Comparison of ENCODE assay signal across 8 cellular contexts in the genomic region with DNA sequence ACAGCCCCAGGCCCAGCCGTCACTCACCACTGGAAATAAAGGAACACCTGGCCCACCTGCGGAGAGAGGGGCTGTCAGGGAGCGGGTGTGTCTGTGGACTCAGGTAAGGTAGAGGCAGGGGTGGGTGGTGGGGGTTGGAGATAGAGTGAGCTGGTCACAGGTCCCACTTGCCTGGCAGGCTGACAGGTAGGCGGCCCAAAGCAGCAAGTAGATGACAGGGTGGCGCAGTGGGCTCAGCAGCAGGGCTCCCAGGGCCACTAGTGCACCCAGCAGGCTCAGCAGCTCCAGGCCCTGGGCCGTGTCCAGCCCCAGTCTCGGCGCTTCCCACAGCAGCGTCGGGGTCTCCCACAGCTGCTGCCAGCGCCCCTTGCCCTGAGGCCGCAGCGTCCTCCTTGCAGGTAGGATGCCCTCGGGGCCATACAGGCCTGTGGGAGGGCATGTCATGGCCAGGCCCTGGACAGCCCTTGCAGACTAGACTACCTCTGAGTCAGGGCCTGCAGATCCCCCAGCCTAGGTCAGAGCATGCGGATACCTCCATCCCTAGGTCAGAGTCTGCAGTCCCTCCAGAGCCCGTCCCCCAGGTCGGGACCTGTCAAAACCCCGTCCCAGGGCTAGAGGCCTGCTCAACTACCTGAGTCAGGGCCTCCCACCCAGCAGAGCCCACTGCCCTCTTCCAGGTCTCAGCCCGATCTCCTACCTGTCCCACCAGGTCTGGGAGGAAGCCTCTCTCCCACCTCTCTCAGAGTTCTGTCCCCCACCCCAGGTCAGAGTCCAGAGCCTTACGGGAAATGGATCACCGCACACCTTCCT. TPM values are rescaled to one million over a fixed set of nuclear protein-coding genes. Genes with fewer than 3 reads are reported as not detected.
DNase-seq lines count a peak whose midpoint lies in the region; TF ChIP-seq lines count a peak whose summit lies in the region.

No MANE protein-coding gene starts in this region.

- H3K9me3 ChIP-seq in liver (ENCODE audit: control insufficient read depth in 4 of 4, low read length in 3 of 4) (no peaks in the 10 kb centered on the region), transverse colon (no peaks in the 10 kb centered on the region)

- WGBS in liver = 31% methylated on average over 21 of the region's 21 CpGs
- 29% methylated on average over 18 of the region's 21 CpGs; no CpG with 5 or more reads in 1 of the 2 donors for WGBS in transverse colon (ENCODE audit: low coverage in 1 of 2), 2 donors

- peak overlapping the region; percentile 42 to 67 for H3K27ac ChIP-seq in liver (ENCODE audit: low read depth in 1 of 2, low read length in 2 of 2)
- H3K27ac ChIP-seq in transverse colon = peak overlapping the region; percentile 87 to 96 (median 90)

- no peaks in the 10 kb centered on the region for H3K27me3 ChIP-seq in liver (ENCODE audit: control insufficient read depth in 4 of 4, insufficient read depth in 4 of 4, low read length in 3 of 4)
- H3K27me3 ChIP-seq in transverse colon = no peaks in the 10 kb centered on the region

- in situ Hi-C loops in transverse colon (cut with MboI; ENCODE audit: low pct_ligation_motif_present in 1 of 4, low pct_unique_long_range_greater_than_20kb in 1 of 4, low sequenced_read_pairs in 3 of 4) (no loop called here), ACHN (cut with HindIII; ENCODE audit: low pct_ligation_motif_present, low pct_unique_long_range_greater_than_20kb, low sequenced_read_pairs) (no loop called here)

- TF ChIP-seq EP300 in transverse colon (IDR thresholded peaks at IDR 0.05; ENCODE audit: low read depth) = no peak

- CTCF ChIA-PET in MCF 10A (lab: Yijun Ruan, JAX) = interaction anchor here (0.7 to 1.4 kb wide), 3 partner anchors 9 to 114 kb away, joined by 3 to 8 read pairs (median 4); a partner anchor contains a TSS

- POLR2A ChIA-PET in MCF 10A (lab: Yijun Ruan, JAX) = interaction anchor here (0.6 to 6.3 kb wide), 6 partner anchors 8 to 57 kb away, joined by 4 to 113 read pairs (median 16); a partner anchor contains a TSS

- no peak for TF ChIP-seq RAD21 in liver (IDR thresholded peaks at IDR 0.05)

- BruUV-seq in MCF 10A (replicated peaks; lab: Mats Ljungman, UMichigan) = TSS peak; percentile 25

- no peak for TF ChIP-seq POLR2A in transverse colon (IDR thresholded peaks at IDR 0.05)

- TF ChIP-seq CTCF in LNCaP clone FGC (IDR thresholded peaks at IDR 0.05; ENCODE audit: control insufficient read depth, extremely low read depth, insufficient read depth) = no peak
- no peak for TF ChIP-seq CTCF in MCF 10A (IDR thresholded peaks at IDR 0.05; ENCODE audit: unreplicated experiment)
- no peak for TF ChIP-seq CTCF in liver (IDR thresholded peaks at IDR 0.05; ENCODE audit: low read depth, low read length, missing input control)
- TF ChIP-seq CTCF in transverse colon (IDR thresholded peaks at IDR 0.05) = no peak

- H3K36me3 Mint-ChIP-seq in MCF 10A (ENCODE audit: insufficient read depth, unreplicated experiment) = peaks cover 7% of the 10 kb centered on the region

- DNase-seq in NCI-H146 (lab: John Stamatoyannopoulos, UW) (peak; percentile 65), NCI-H146 treated with DMSO at 0.1 percent for 48 hours (lab: John Stamatoyannopoulos, UW; ENCODE audit: unreplicated experiment) (no peak), LNCaP clone FGC (ENCODE audit: low read depth) (no peak), MCF 10A (ENCODE audit: unreplicated experiment) (peak; percentile 18), transverse colon (no peak), ACHN (no peak)
- no peak for DNase-seq in effector CD4-positive, alpha-beta T cell

- peak overlapping the region; percentile 92 for H3K4me3 Mint-ChIP-seq in MCF 10A (ENCODE audit: unreplicated experiment)

- H3K9ac ChIP-seq in liver (ENCODE audit: low read depth in 1 of 2, low read length in 2 of 2) = peak overlapping the region; percentile 45 to 99

- intact Hi-C loops in MCF 10A (cut with micrococcal nuclease) = loop anchor here (5.0 kb wide), 1 partner anchor 115 kb away; no protein-coding TSS in a partner anchor
- intact Hi-C loops in transverse colon (cut with DNase I; ENCODE audit: low total_unique reads) = no loop called here

- H3K36me3 ChIP-seq in liver (ENCODE audit: control insufficient read depth in 4 of 4, insufficient read depth in 3 of 4, low read depth in 1 of 4, low read length in 3 of 4) (peaks cover 0 to 21% (median 7%) of the 10 kb centered on the region in 4 donors), transverse colon (peaks cover 0 to 4% (median 0%) of the 10 kb centered on the region in 4 donors)

- no peaks in the 10 kb centered on the region for H3K9me3 Mint-ChIP-seq in MCF 10A (ENCODE audit: unreplicated experiment)

- H3K4me3 ChIP-seq in LNCaP clone FGC (ENCODE audit: low read depth, low read length) = peak overlapping the region; percentile 96
- H3K4me3 ChIP-seq in liver (ENCODE audit: low read depth in 1 of 3, low read length in 3 of 3) = peak overlapping the region; percentile 86 to 89 (median 87)
- peak overlapping the region; percentile 59 to 98 (median 93) for H3K4me3 ChIP-seq in transverse colon

- H3K27ac Mint-ChIP-seq in MCF 10A (ENCODE audit: low read depth, unreplicated experiment) = peak overlapping the region; percentile 93

- H3K4me1 ChIP-seq in liver (ENCODE audit: control insufficient read depth in 4 of 4, insufficient read depth in 4 of 4, low read length in 3 of 4) (peaks cover 11 to 27% (median 24%) of the 10 kb centered on the region in 4 donors), transverse colon (peaks cover 8 to 30% (median 21%) of the 10 kb centered on the region in 4 donors)

- H3K27me3 Mint-ChIP-seq in MCF 10A (ENCODE audit: insufficient read depth, unreplicated experiment) = no peaks in the 10 kb centered on the region

- peaks cover 12% of the 10 kb centered on the region for H3K4me1 Mint-ChIP-seq in MCF 10A (ENCODE audit: insufficient read depth, unreplicated experiment)

TF ChIP-seq in liver, 16 proteins besides CTCF, POLR2A, EP300 and RAD21:
- TF ChIP-seq SP1 (IDR thresholded peaks at IDR 0.05) = no peak
- TF ChIP-seq, protein P1, sequence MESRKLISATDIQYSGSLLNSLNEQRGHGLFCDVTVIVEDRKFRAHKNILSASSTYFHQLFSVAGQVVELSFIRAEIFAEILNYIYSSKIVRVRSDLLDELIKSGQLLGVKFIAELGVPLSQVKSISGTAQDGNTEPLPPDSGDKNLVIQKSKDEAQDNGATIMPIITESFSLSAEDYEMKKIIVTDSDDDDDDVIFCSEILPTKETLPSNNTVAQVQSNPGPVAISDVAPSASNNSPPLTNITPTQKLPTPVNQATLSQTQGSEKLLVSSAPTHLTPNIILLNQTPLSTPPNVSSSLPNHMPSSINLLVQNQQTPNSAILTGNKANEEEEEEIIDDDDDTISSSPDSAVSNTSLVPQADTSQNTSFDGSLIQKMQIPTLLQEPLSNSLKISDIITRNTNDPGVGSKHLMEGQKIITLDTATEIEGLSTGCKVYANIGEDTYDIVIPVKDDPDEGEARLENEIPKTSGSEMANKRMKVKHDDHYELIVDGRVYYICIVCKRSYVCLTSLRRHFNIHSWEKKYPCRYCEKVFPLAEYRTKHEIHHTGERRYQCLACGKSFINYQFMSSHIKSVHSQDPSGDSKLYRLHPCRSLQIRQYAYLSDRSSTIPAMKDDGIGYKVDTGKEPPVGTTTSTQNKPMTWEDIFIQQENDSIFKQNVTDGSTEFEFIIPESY (IDR thresholded peaks at IDR 0.05) = no peak
- TF ChIP-seq FOXA2 (IDR thresholded peaks at IDR 0.05) = no peak
- TF ChIP-seq HNF4G (IDR thresholded peaks at IDR 0.05) = no peak
- TF ChIP-seq NR2F2 (IDR thresholded peaks at IDR 0.05) = no peak
- no peak for TF ChIP-seq HNF4A (conservative IDR thresholded peaks at IDR 0.05)
- TF ChIP-seq FOXA1 (IDR thresholded peaks at IDR 0.05) = no peak
- no peak for TF ChIP-seq EGR1 (IDR thresholded peaks at IDR 0.05; ENCODE audit: low read depth in 2 of 2)
- TF ChIP-seq RXRA (IDR thresholded peaks at IDR 0.05) = no peak
- TF ChIP-seq, protein P2, sequence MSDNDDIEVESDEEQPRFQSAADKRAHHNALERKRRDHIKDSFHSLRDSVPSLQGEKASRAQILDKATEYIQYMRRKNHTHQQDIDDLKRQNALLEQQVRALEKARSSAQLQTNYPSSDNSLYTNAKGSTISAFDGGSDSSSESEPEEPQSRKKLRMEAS (IDR thresholded peaks at IDR 0.05) = no peak

RNA-seq across cellular contexts. Expression of a gene that starts 0.7 kb away (rescaled TPM):
- total RNA-seq in MCF 10A (2022) = 49.4 and 50.9 TPM in 2 replicates
- total RNA-seq in liver = 10 to 100 TPM; 24.0 to 27.9 TPM
- 10 to 100 TPM; 16.7 to 35.6 TPM for polyA plus RNA-seq in liver
- total RNA-seq in transverse colon = 100 to 1,000 TPM in 1 of 4 donors, 10 to 100 TPM in 3; 54.0 to 119 (median 79.9) TPM

RNA-seq across cellular contexts. Expression of a gene that starts 1.2 kb away (rescaled TPM):
- total RNA-seq in MCF 10A (2022) (31.6 and 39.8 TPM in 2 replicates), liver (10 to 100 TPM; 15.2 to 30.8 TPM), transverse colon (10 to 100 TPM; 26.5 to 64.7 (median 41.6) TPM)
- 10 to 100 TPM; 12.0 to 12.5 TPM for polyA plus RNA-seq in liver

RNA-seq across cellular contexts. Expression of a gene that starts 18.6 kb away (rescaled TPM):
- 2.4 and 5.4 TPM in 2 replicates for total RNA-seq in MCF 10A (2022)
- 1 to 10 TPM; 1.4 to 1.7 TPM for total RNA-seq in liver
- 1 to 10 TPM; 1.9 to 2.9 TPM for polyA plus RNA-seq in liver
- total RNA-seq in transverse colon = 10 to 100 TPM in 1 of 4 donors, 1 to 10 TPM in 2, not detected in 1; 5.1 to 63.6 (median 5.9) TPM

RNA-seq across cellular contexts. Expression of a gene that starts 20.2 kb away (rescaled TPM):
- total RNA-seq in MCF 10A (2022) (0.63 and 1.6 TPM in 2 replicates), liver (not detected), transverse colon (not detected)
- not detected for polyA plus RNA-seq in liver

RNA-seq across cellular contexts. Expression of a gene that starts 23.0 kb away (rescaled TPM):
- 41.0 and 54.4 TPM in 2 replicates for total RNA-seq in MCF 10A (2022)
- 100 to 1,000 TPM in 1 of 2 donors, 10 to 100 TPM in 1; 41.2 to 109 TPM for total RNA-seq in liver
- 10 to 100 TPM; 34.0 to 89.8 TPM for polyA plus RNA-seq in liver
- total RNA-seq in transverse colon = 10 to 100 TPM; 27.5 to 60.7 (median 32.2) TPM

Comparison
In these comparisons a context has a peak if more than half of its experiments do, and no peak if none do; other contexts are left out.
1. DNase-seq: peak in NCI-H146 (single experiment) and MCF 10A (single experiment); none in NCI-H146 treated with DMSO at 0.1 percent for 48 hours (single experiment), LNCaP clone FGC (single experiment), transverse colon (single experiment), ACHN (single experiment) and effector CD4-positive, alpha-beta T cell (single experiment).
2. Peak in every context shown above with its lines, with median percentiles within 50 percentile points of each other: H3K4me3 ChIP-seq.